ENCODE assay signal across 13 cellular contexts in genomic region chrX:79153348-79153747, GRCh38. TPM values are rescaled to one million over a fixed set of nuclear protein-coding genes. Genes with fewer than 3 reads are reported as not detected.
DNase-seq lines count a peak whose midpoint lies in the region; ATAC-seq and TF ChIP-seq lines count a peak whose summit lies in the region.
"Had no signal": no experiment of that assay in that cellular context is flagged by ENCODE, and none has a peak within 500 bp of the region (broad histone marks: within the 10 kb centered on the region; RNA-seq: fewer than 3 reads in every experiment).

No MANE protein-coding gene starts in this region.

- H3F3A ChIP-seq in PC-3 (ENCODE audit: low read length, unreplicated experiment): no peaks in the 10 kb centered on the region

- CTCF ChIA-PET in PC-3 (lab: Charles Lee): no interaction called here

- H3K9me2 ChIP-seq in PC-3 (replicated peaks; ENCODE audit: low read length): no peaks in the 10 kb centered on the region

- no TSS peak for BruUV-seq in PC-3 (replicated peaks; lab: Mats Ljungman, UMichigan)

- peak; percentile 32 for DNase-seq in foreskin melanocyte
- DNase-seq in PC-3: no peak
- no peak for DNase-seq in EL
- no peak for DNase-seq in epidermal melanocyte (ENCODE audit: insufficient read length, low spot score)
- DNase-seq: activated CD4-positive, alpha-beta T cell treated with anti-CD3 and anti-CD28 coated beads for 4 hours; DMS53; SHP77 treated with DMSO at 0.1 percent for 48 hours had no signal

- no peaks in the 10 kb centered on the region for H3K79me2 ChIP-seq in PC-3 (ENCODE audit: low read length)

- intact Hi-C loops in PC-3 (cut with micrococcal nuclease): no loop called here

- H3K27ac ChIP-seq in PC-3 (ENCODE audit: low read length): no peak overlapping the region

- H4K20me1 ChIP-seq in PC-3 (ENCODE audit: low read length): no peaks in the 10 kb centered on the region

- no peak overlapping the region for H3K4me2 ChIP-seq in PC-3 (ENCODE audit: low read length)
- H3K4me2 ChIP-seq: smooth muscle cell had no signal

- no peak for TF ChIP-seq CTCF in PC-3 (conservative IDR thresholded peaks at IDR 0.05; ENCODE audit: low read depth, low read length)

- H3K9ac ChIP-seq in PC-3 (ENCODE audit: low read length): no peak overlapping the region

- H3K9me3 ChIP-seq in PC-3 (ENCODE audit: low read length): no peaks in the 10 kb centered on the region

- ATAC-seq in GM18517 (IDR thresholded peaks at IDR 0.05; ENCODE audit: unreplicated experiment): peak; percentile 56
- peak; percentile 73 for ATAC-seq in GM21447 (IDR thresholded peaks at IDR 0.05; ENCODE audit: unreplicated experiment)
- peak; percentile 69 for ATAC-seq in HG03565 (IDR thresholded peaks at IDR 0.05; ENCODE audit: unreplicated experiment)
- ATAC-seq in PC-3: no peak

- no peaks in the 10 kb centered on the region for H3K36me3 ChIP-seq in PC-3 (ENCODE audit: low read depth, low read length)

- H3K4me1 ChIP-seq in PC-3 (ENCODE audit: insufficient read depth, low read length): no peaks in the 10 kb centered on the region

- H3K4me3 ChIP-seq in PC-3 (ENCODE audit: low read length): no peak overlapping the region
- H3K4me3 ChIP-seq: smooth muscle cell had no signal

- POLR2A ChIA-PET in PC-3 (lab: Charles Lee; ENCODE audit: unreplicated experiment): no interaction called here

- no peaks in the 10 kb centered on the region for H3K27me3 ChIP-seq in PC-3 (ENCODE audit: low read length)

- no peak overlapping the region for H2AFZ ChIP-seq in PC-3 (ENCODE audit: low read length)

RNA-seq across cellular contexts. Expression of gene GPR174, which starts 8.9 kb away (rescaled TPM):
- total RNA-seq in PC-3 (2014; rRNA removed): not detected in 2 replicates
- total RNA-seq: LHCN-M2, myocyte, smooth muscle cell had no signal
